Comparison of ENCODE assay signal across 8 cellular contexts in the genomic region with DNA sequence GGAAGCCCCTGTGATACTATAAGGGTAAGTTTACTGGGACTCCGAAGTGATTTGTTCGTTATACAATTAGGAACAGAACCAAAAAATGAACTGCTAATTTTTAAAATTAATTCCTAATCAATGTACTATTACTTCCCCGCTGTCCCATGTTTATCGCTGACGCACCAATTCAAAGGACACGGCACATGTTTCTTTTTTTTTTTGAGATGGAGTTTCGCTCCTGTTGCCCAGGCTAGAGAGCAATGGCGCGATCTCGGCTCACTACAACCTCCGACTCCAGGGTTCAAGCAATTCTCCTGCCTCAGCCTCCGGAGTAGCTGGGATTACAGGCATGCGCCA. TPM values are rescaled to one million over a fixed set of nuclear protein-coding genes. Genes with fewer than 3 reads are reported as not detected.
A peak's percentile ranks its signal among the peaks of the same experiment; 100 is the strongest.
DNase-seq lines count a peak whose midpoint lies in the region; ATAC-seq, FAIRE-seq and TF ChIP-seq lines count a peak whose summit lies in the region.

No MANE protein-coding gene starts in this region.

- no peaks in the 10 kb centered on the region for H3K4me1 ChIP-seq in RWPE2 (ENCODE audit: insufficient read depth, poor library complexity, severe bottlenecking)
- peaks cover 3 to 15% (median 8%) of the 10 kb centered on the region in 3 donors for H3K4me1 ChIP-seq in pancreas

- WGBS in pancreas, 2 donors, result 74 to 84% methylated on average over 13 of the region's 13 CpGs

- no peak for FAIRE-seq in pancreas (lab: Jason Lieb, UNC)

- H3K4me3 ChIP-seq in RWPE2 (ENCODE audit: severe bottlenecking) (peak overlapping the region; percentile 92), epithelial cell of proximal tubule (ENCODE audit: low read depth, low read length) (peak overlapping the region; percentile 89), pancreas (peak overlapping the region; percentile 22 to 85 (median 58))

- H3K9me3 ChIP-seq in RWPE2 (ENCODE audit: severe bottlenecking), result no peaks in the 10 kb centered on the region
- H3K9me3 ChIP-seq in pancreas, result no peaks in the 10 kb centered on the region

- H3K27ac ChIP-seq in RWPE2 (ENCODE audit: poor library complexity, severe bottlenecking), result peak overlapping the region; percentile 85
- peak overlapping the region; percentile 100 for H3K27ac ChIP-seq in pancreas

- no peak for ATAC-seq in RWPE2 (ENCODE audit: low read depth)
- no peak for ATAC-seq in pancreas
- ATAC-seq in HG03520 (IDR thresholded peaks at IDR 0.05; ENCODE audit: unreplicated experiment), result no peak
- no peak for ATAC-seq in HG02870 (IDR thresholded peaks at IDR 0.05; ENCODE audit: unreplicated experiment)

- in situ Hi-C loops in Caki2 (cut with HindIII; ENCODE audit: low pct_unique_long_range_greater_than_20kb, low sequenced_read_pairs), result no loop called here

- H3K36me3 ChIP-seq in RWPE2 (ENCODE audit: low read depth), result no peaks in the 10 kb centered on the region
- H3K36me3 ChIP-seq in pancreas, result no peaks in the 10 kb centered on the region

- TF ChIP-seq CTCF in RWPE2 (IDR thresholded peaks at IDR 0.05; ENCODE audit: poor library complexity, severe bottlenecking) (no peak), epithelial cell of proximal tubule (conservative IDR thresholded peaks at IDR 0.05; ENCODE audit: low read depth, low read length) (no peak), pancreas (IDR thresholded peaks at IDR 0.05) (no peak)

- peak; percentile 12 for DNase-seq in Caki2 (ENCODE audit: low read depth)
- no peak for DNase-seq in RWPE2 (ENCODE audit: low spot score)
- no peak for DNase-seq in epithelial cell of proximal tubule (ENCODE audit: low read depth)
- DNase-seq in pancreas, result no peak
- DNase-seq in GM19240 (ENCODE audit: insufficient read length, low spot score), result no peak
- no peak for DNase-seq in NCI-H187 (lab: John Stamatoyannopoulos, UW)

- H3K27me3 ChIP-seq in RWPE2 (ENCODE audit: insufficient read depth, poor library complexity, severe bottlenecking), result no peaks in the 10 kb centered on the region
- no peaks in the 10 kb centered on the region for H3K27me3 ChIP-seq in pancreas

- intact Hi-C loops in pancreas (cut with DNase I), result no loop called here

RNA-seq across cellular contexts. Expression of gene FMC1, which starts 1.5 kb away (rescaled TPM):
- total RNA-seq in Caki2 (2014; rRNA removed; shearing (Covaris generic); ENCODE audit: low replicate concordance), result 15.9 and 48.3 TPM in 2 replicates
- total RNA-seq in epithelial cell of proximal tubule (6.0 and 22.7 TPM in 2 replicates), pancreas (10 to 100 TPM in 1 of 6 donors, 1 to 10 TPM in 5; 6.8 to 13.0 (median 7.9) TPM)
- polyA plus RNA-seq in pancreas, result 10 to 100 TPM; 16.6 to 23.6 TPM

RNA-seq across cellular contexts. Expression of gene LUC7L2, which starts 20.0 kb away (rescaled TPM):
- 37.1 and 37.5 TPM in 2 replicates for total RNA-seq in Caki2 (2014; rRNA removed; shearing (Covaris generic); ENCODE audit: low replicate concordance)
- total RNA-seq in epithelial cell of proximal tubule, result 47.5 and 56.0 TPM in 2 replicates
- 10 to 100 TPM; 30.0 to 45.3 (median 39.0) TPM for total RNA-seq in pancreas
- 10 to 100 TPM; 35.9 to 71.1 TPM for polyA plus RNA-seq in pancreas
